Comparison of ENCODE assay signal across 36 cellular contexts in the genomic region with DNA sequence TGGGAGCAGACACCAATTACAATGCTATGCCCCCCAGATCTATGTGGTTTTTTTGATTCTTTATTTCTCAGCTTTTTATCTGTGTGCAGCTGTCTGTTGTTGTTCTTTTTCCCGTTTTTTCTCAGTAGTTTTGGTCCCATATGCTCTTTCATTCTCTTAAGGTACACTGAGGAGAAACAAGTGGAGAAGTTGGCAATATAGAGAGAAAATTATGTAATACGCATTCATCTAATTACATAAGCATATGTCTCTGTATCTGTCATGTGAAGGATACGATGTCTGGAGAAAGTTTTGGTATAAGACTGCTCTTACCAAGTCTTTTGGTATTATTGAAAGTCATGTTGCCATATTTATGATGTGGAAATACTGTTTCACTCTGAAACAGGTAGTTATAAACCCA.
"Had no signal": no experiment of that assay in that cellular context is flagged by ENCODE, and none has a peak within 500 bp of the region (broad histone marks: within the 10 kb centered on the region; RNA-seq: fewer than 3 reads in every experiment).

No MANE protein-coding gene starts in this region.

- H3K36me3 Mint-ChIP-seq: activated CD4-positive, alpha-beta memory T cell treated with anti-CD3 and anti-CD28 coated beads for 36 hours; activated naive CD4-positive, alpha-beta T cell treated with anti-CD3 and anti-CD28 coated beads, Interleukin-2, amount 50 U/mL, for 72 hours; activated naive CD8-positive, alpha-beta T cell treated with anti-CD3 and anti-CD28 coated beads for 36 hours had no signal

- DNase-seq: activated B cell treated with CpG ODN at 0.5 μM for 24 hours; activated CD4-positive, alpha-beta memory T cell treated with anti-CD3 and anti-CD28 coated beads for 36 hours; activated CD4-positive, alpha-beta T cell treated with anti-CD3 and anti-CD28 coated beads for 4 hours; activated CD4-positive, alpha-beta T cell treated with anti-CD3 and anti-CD28 coated beads, Interleukin-2, amount 10 ng/mL, durations not matched to agents 24 days and 14 days; activated CD4-positive, alpha-beta T cell treated with anti-CD3 and anti-CD28 coated beads, Interleukin-2, amount 50 U/mL, for 1 hour; activated CD4-positive, alpha-beta T cell treated with anti-CD3 and anti-CD28 coated beads, Interleukin-2, amount 50 U/mL, for 4 hours; activated CD4-positive, CD25-positive, alpha-beta regulatory T cell treated with anti-CD3 and anti-CD28 coated beads, Interleukin-2, amount 50 U/mL, for 72 hours; activated CD8-positive, alpha-beta memory T cell treated with anti-CD3 and anti-CD28 coated beads, Interleukin-2, amount 50 U/mL, for 4 hours; activated CD8-positive, alpha-beta T cell treated with anti-CD3 and anti-CD28 coated beads for 36 hours; activated effector memory CD4-positive, alpha-beta T cell treated with anti-CD3 and anti-CD28 coated beads, Interleukin-2, amount 50 U/mL, for 16 hours; activated gamma-delta T cell treated with Interleukin-2 at 50 U/mL for 16 hours; activated naive CD4-positive, alpha-beta T cell; activated naive CD4-positive, alpha-beta T cell treated with anti-CD3 and anti-CD28 coated beads for 36 hours; activated naive CD4-positive, alpha-beta T cell treated with anti-CD3 and anti-CD28 coated beads, Interleukin-2, amount 50 U/mL, for 16 hours; activated naive CD8-positive, alpha-beta T cell treated with anti-CD3 and anti-CD28 coated beads for 36 hours; activated T-cell treated with anti-CD3 and anti-CD28 coated beads for 4 hours; activated T-cell treated with anti-CD3 and anti-CD28 coated beads, Interleukin-2, amount 50 U/mL, for 1 hour; activated T-cell treated with anti-CD3 and anti-CD28 coated beads, Interleukin-2, amount 50 U/mL, for 4 hours; activated T-cell treated with anti-CD3 and anti-CD28 coated beads, Interleukin-2, amount 50 U/mL, for 72 hours; adrenal gland; amniotic stem cell; aorta; body of pancreas; brain microvascular endothelial cell; central memory CD4-positive, alpha-beta T cell; cerebellar nuclear complex; T-helper 1 cell; T-helper 2 cell; T-helper 9 cell had no signal

- H3K27me3 ChIP-seq: adrenal gland, body of pancreas, brain microvascular endothelial cell, breast epithelium had no signal

- H3K4me3 ChIP-seq: adrenal gland, body of pancreas, breast epithelium had no signal

- H3K27ac ChIP-seq: adrenal gland, body of pancreas, brain microvascular endothelial cell, breast epithelium, VCaP had no signal

- H3K4me1 Mint-ChIP-seq: activated B cell treated with CpG ODN at 0.5 μM for 24 hours; activated CD4-positive, alpha-beta T cell treated with anti-CD3 and anti-CD28 coated beads, Interleukin-2, amount 10 ng/mL, durations not matched to agents 24 days and 14 days; activated naive CD8-positive, alpha-beta T cell treated with anti-CD3 and anti-CD28 coated beads for 36 hours; activated T-helper 17 cell treated with anti-CD3 and anti-CD28 coated beads, Interleukin-2, amount 50 U/mL, for 72 hours had no signal

- H3K4me3 Mint-ChIP-seq: activated B cell treated with CpG ODN at 0.5 μM for 24 hours; activated CD4-positive, alpha-beta memory T cell treated with anti-CD3 and anti-CD28 coated beads for 36 hours; activated CD4-positive, alpha-beta T cell treated with anti-CD3 and anti-CD28 coated beads, Interleukin-2, amount 10 ng/mL, durations not matched to agents 24 days and 14 days; activated CD8-positive, alpha-beta T cell treated with anti-CD3 and anti-CD28 coated beads for 36 hours; activated naive CD4-positive, alpha-beta T cell treated with anti-CD3 and anti-CD28 coated beads for 36 hours; activated naive CD8-positive, alpha-beta T cell treated with anti-CD3 and anti-CD28 coated beads for 36 hours; activated T-cell treated with anti-CD3 and anti-CD28 coated beads, Interleukin-2, amount 50 U/mL, for 4 hours; activated T-cell treated with anti-CD3 and anti-CD28 coated beads, Interleukin-2, amount 50 U/mL, for 72 hours; activated T-helper 1 cell treated with anti-CD3 and anti-CD28 coated beads, Interleukin-12 subunit alpha, Interleukin-12 subunit beta, Interleukin-2, Interleukin-4 antibody, amounts not matched to agents 30 ng/mL and 10 ng/mL and 1 ng/mL, durations not matched to agents 14 hours and 24 hours and 36 hours; activated T-helper 17 cell treated with anti-CD3 and anti-CD28 coated beads, Interleukin-2, amount 50 U/mL, for 72 hours; T-helper 1 cell treated with Interleukin-12 subunit alpha and Interleukin-12 subunit beta and Interleukin-4 antibody, amounts not matched to agents 30 μg/mL and 1 μg/mL, for 36 hours; T-helper 2 cell treated with Interferon-gamma antibody and Interleukin-4, amounts not matched to agents 5 μg/mL and 100 μg/mL, for 36 hours had no signal

- H3K9me3 Mint-ChIP-seq: activated B cell treated with CpG ODN at 0.5 μM for 24 hours; activated CD4-positive, alpha-beta memory T cell treated with anti-CD3 and anti-CD28 coated beads for 36 hours; activated CD4-positive, alpha-beta T cell treated with anti-CD3 and anti-CD28 coated beads, Interleukin-2, amount 10 ng/mL, durations not matched to agents 24 days and 14 days; activated CD8-positive, alpha-beta T cell treated with anti-CD3 and anti-CD28 coated beads for 36 hours; activated naive CD4-positive, alpha-beta T cell treated with anti-CD3 and anti-CD28 coated beads for 36 hours; activated naive CD8-positive, alpha-beta T cell treated with anti-CD3 and anti-CD28 coated beads for 36 hours; activated T-cell treated with anti-CD3 and anti-CD28 coated beads, Interleukin-2, amount 50 U/mL, for 4 hours; activated T-cell treated with anti-CD3 and anti-CD28 coated beads, Interleukin-2, amount 50 U/mL, for 72 hours; activated T-helper 1 cell treated with anti-CD3 and anti-CD28 coated beads, Interleukin-12 subunit alpha, Interleukin-12 subunit beta, Interleukin-2, Interleukin-4 antibody, amounts not matched to agents 30 ng/mL and 10 ng/mL and 1 ng/mL, durations not matched to agents 14 hours and 24 hours and 36 hours; activated T-helper 17 cell treated with anti-CD3 and anti-CD28 coated beads, Interleukin-2, amount 50 U/mL, for 72 hours; T-helper 1 cell treated with Interleukin-12 subunit alpha and Interleukin-12 subunit beta and Interleukin-4 antibody, amounts not matched to agents 30 μg/mL and 1 μg/mL, for 36 hours; T-helper 2 cell treated with Interferon-gamma antibody and Interleukin-4, amounts not matched to agents 5 μg/mL and 100 μg/mL, for 36 hours had no signal

- H3K27me3 Mint-ChIP-seq: activated B cell treated with CpG ODN at 0.5 μM for 24 hours; activated CD4-positive, alpha-beta memory T cell treated with anti-CD3 and anti-CD28 coated beads for 36 hours; activated CD4-positive, alpha-beta T cell treated with anti-CD3 and anti-CD28 coated beads, Interleukin-2, amount 10 ng/mL, durations not matched to agents 24 days and 14 days; activated CD8-positive, alpha-beta T cell treated with anti-CD3 and anti-CD28 coated beads for 36 hours; activated naive CD8-positive, alpha-beta T cell treated with anti-CD3 and anti-CD28 coated beads for 36 hours; activated T-helper 17 cell treated with anti-CD3 and anti-CD28 coated beads, Interleukin-2, amount 50 U/mL, for 72 hours had no signal

- H3K9me3 ChIP-seq: adrenal gland, body of pancreas, breast epithelium had no signal

- H3K27ac Mint-ChIP-seq: activated B cell treated with CpG ODN at 0.5 μM for 24 hours; activated CD4-positive, alpha-beta memory T cell treated with anti-CD3 and anti-CD28 coated beads for 36 hours; activated CD4-positive, alpha-beta T cell treated with anti-CD3 and anti-CD28 coated beads, Interleukin-2, amount 10 ng/mL, durations not matched to agents 24 days and 14 days; activated CD8-positive, alpha-beta T cell treated with anti-CD3 and anti-CD28 coated beads for 36 hours; activated naive CD4-positive, alpha-beta T cell treated with anti-CD3 and anti-CD28 coated beads for 36 hours; activated naive CD4-positive, alpha-beta T cell treated with anti-CD3 and anti-CD28 coated beads, Interleukin-2, amount 50 U/mL, for 72 hours; activated naive CD8-positive, alpha-beta T cell treated with anti-CD3 and anti-CD28 coated beads for 36 hours; activated T-cell treated with anti-CD3 and anti-CD28 coated beads, Interleukin-2, amount 50 U/mL, for 72 hours; activated T-helper 1 cell treated with anti-CD3 and anti-CD28 coated beads, Interleukin-12 subunit alpha, Interleukin-12 subunit beta, Interleukin-2, Interleukin-4 antibody, amounts not matched to agents 30 ng/mL and 10 ng/mL and 1 ng/mL, durations not matched to agents 14 hours and 24 hours and 36 hours; activated T-helper 17 cell treated with anti-CD3 and anti-CD28 coated beads, Interleukin-2, amount 50 U/mL, for 72 hours; T-helper 1 cell treated with Interleukin-12 subunit alpha and Interleukin-12 subunit beta and Interleukin-4 antibody, amounts not matched to agents 30 μg/mL and 1 μg/mL, for 36 hours; T-helper 2 cell treated with Interferon-gamma antibody and Interleukin-4, amounts not matched to agents 5 μg/mL and 100 μg/mL, for 36 hours had no signal

- H3K36me3 ChIP-seq: adrenal gland, brain microvascular endothelial cell, breast epithelium had no signal

- H3K4me1 ChIP-seq: adrenal gland, body of pancreas, breast epithelium had no signal
